In genomic region chr14:90720336-90720735, GRCh38 we compare ENCODE assay signal across 1 cellular context.
TF ChIP-seq lines count a peak whose summit lies in the region.

No MANE protein-coding gene starts in this region.

TF ChIP-seq in A549, 52 proteins besides CTCF, POLR2A, EP300 and RAD21 (continued from another document):
- TF ChIP-seq ATOH8 (CRISPR knock-in tag; IDR thresholded peaks at IDR 0.05; ENCODE audit: low read depth) (no peak), RFX5 (IDR thresholded peaks at IDR 0.05) (no peak)
